Comparison of ENCODE assay signal across 8 cellular contexts in the genomic region with DNA sequence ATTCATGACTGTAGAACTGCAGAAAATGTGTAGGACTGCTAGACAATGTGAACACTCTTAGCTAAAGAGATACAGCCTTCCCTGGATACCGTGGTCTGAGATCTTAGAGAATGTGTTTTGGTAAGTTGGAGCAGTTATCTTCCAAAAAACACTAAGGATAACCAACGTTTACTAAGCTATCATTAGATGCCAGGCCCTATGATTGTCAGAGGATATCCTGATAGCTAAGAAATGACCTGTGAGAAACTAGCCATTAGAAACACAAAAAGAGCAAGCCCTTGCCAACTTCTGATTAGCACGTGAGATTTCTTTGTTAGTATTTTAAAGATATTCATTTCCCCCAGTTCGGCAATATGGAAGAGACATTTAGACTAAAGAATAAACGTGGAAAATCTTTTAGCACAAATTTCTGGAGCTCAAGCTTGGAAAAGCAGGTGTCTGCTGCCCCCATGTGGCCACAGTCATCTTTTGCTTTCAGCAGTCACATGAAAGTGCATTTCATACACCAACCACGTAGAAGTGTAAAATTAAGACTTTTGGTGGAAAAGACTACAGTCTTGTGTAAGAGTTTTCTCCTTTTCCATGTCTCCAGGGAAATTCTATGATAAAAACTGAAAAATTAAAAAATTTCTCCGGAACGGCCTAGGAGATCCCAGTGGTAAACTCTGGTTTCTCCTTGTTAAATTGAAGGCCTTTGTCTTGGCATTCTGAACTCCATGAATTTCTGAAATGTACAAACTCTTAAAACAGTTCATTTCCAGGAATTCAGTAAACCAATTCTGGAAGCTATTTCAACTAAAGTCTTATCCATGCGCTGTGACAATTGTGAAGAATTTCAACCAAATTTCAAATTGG.
DNase-seq lines count a peak whose midpoint lies in the region; ATAC-seq and TF ChIP-seq lines count a peak whose summit lies in the region.

No MANE protein-coding gene starts in this region.

- TF ChIP-seq CTCF in BE2C (IDR thresholded peaks at IDR 0.05; ENCODE audit: low read depth, low read length) = peak; percentile 70
- TF ChIP-seq CTCF in fibroblast of lung (conservative IDR thresholded peaks at IDR 0.05 in 1 of 2, IDR thresholded peaks at IDR 0.05 in 1 of 2; ENCODE audit: low read depth in 1 of 2, low read length in 2 of 2) = peak; percentile 54 to 69

- H3K27ac ChIP-seq in fibroblast of lung (ENCODE audit: insufficient read depth, low read length) = no peak overlapping the region
- no peak overlapping the region for H3K27ac ChIP-seq in neuronal stem cell (replicated peaks; ENCODE audit: low read length)

- no peak overlapping the region for H4K8ac ChIP-seq in neuronal stem cell (ENCODE audit: low read depth, low read length)

- H2BK15ac ChIP-seq in neuronal stem cell (ENCODE audit: low read length) = no peak overlapping the region

- H4K20me1 ChIP-seq in fibroblast of lung (ENCODE audit: control insufficient read depth, extremely low read depth, insufficient read depth, low read length) = no peaks in the 10 kb centered on the region

- no peaks in the 10 kb centered on the region for H3K79me1 ChIP-seq in neuronal stem cell (ENCODE audit: low read depth, low read length)

- H3K9ac ChIP-seq in fibroblast of lung (ENCODE audit: insufficient read depth, low read length) (no peak overlapping the region), neuronal stem cell (ENCODE audit: low read depth, low read length, poor library complexity) (no peak overlapping the region)

- no peak overlapping the region for H3K4ac ChIP-seq in neuronal stem cell (ENCODE audit: low read length)

- no peaks in the 10 kb centered on the region for H3K79me2 ChIP-seq in fibroblast of lung (ENCODE audit: control insufficient read depth, insufficient read depth, low read length)

- WGBS in neuronal stem cell (ENCODE audit: extremely low coverage in 2 of 2, insufficient read length in 2 of 2, insufficient replicate concordance in 1 of 2), 2 donors = no CpG with 5 or more reads among the region's 9 CpGs

- no peak overlapping the region for H2AK5ac ChIP-seq in neuronal stem cell (ENCODE audit: low read depth, low read length)

- no peak overlapping the region for H3K4me3 ChIP-seq in BE2C (ENCODE audit: low read depth, low read length)
- no peak overlapping the region for H3K4me3 ChIP-seq in fibroblast of lung (replicated peaks in 1 of 4; ENCODE audit: control extremely low read depth in 1 of 4, insufficient read depth in 1 of 4, low read depth in 3 of 4, low read length in 4 of 4)
- H3K4me3 ChIP-seq in neuronal stem cell (ENCODE audit: low read length in 2 of 2) = no peak overlapping the region

- no peak overlapping the region for H2BK5ac ChIP-seq in neuronal stem cell (ENCODE audit: low read length)

- no peak overlapping the region for H2BK12ac ChIP-seq in neuronal stem cell (ENCODE audit: low read length)

- ATAC-seq in GM18517 (IDR thresholded peaks at IDR 0.05; ENCODE audit: unreplicated experiment) = no peak

- H3K23ac ChIP-seq in neuronal stem cell (ENCODE audit: low read depth, low read length, poor library complexity) = no peak overlapping the region

- no peak overlapping the region for H3K14ac ChIP-seq in neuronal stem cell (ENCODE audit: low read length)

- no peak overlapping the region for H3K18ac ChIP-seq in neuronal stem cell (ENCODE audit: low read length)

- H3K4me1 ChIP-seq in BE2C (no peaks in the 10 kb centered on the region), fibroblast of lung (ENCODE audit: control insufficient read depth, extremely low read depth, insufficient read depth, low read length) (no peaks in the 10 kb centered on the region), neuronal stem cell (ENCODE audit: control insufficient read depth in 2 of 2, insufficient read depth in 1 of 2, low read depth in 1 of 2, low read length in 2 of 2) (no peaks in the 10 kb centered on the region)

- H3K9me3 ChIP-seq in BE2C (no peaks in the 10 kb centered on the region), fibroblast of lung (ENCODE audit: control insufficient read depth, insufficient read depth, low read depth, low read length) (no peaks in the 10 kb centered on the region), neuronal stem cell (replicated peaks in 1 of 2; ENCODE audit: control insufficient read depth in 2 of 2, insufficient read depth in 1 of 2, low read depth in 1 of 2, low read length in 2 of 2) (no peaks in the 10 kb centered on the region)

- H3K27me3 ChIP-seq in BE2C (no peaks in the 10 kb centered on the region), fibroblast of lung (ENCODE audit: control insufficient read depth, insufficient read depth, low read length) (no peaks in the 10 kb centered on the region), neuronal stem cell (ENCODE audit: control insufficient read depth in 3 of 3, insufficient read depth in 3 of 3, low read depth in 1 of 3, low read length in 3 of 3) (no peaks in the 10 kb centered on the region)

- no peaks in the 10 kb centered on the region for H3K36me3 ChIP-seq in BE2C
- H3K36me3 ChIP-seq in fibroblast of lung (ENCODE audit: control insufficient read depth, insufficient read depth, low read length) = no peaks in the 10 kb centered on the region
- H3K36me3 ChIP-seq in neuronal stem cell (replicated peaks in 1 of 2; ENCODE audit: control insufficient read depth in 2 of 2, insufficient read depth in 2 of 2, low read length in 2 of 2) = no peaks in the 10 kb centered on the region

- no peak overlapping the region for H3K4me2 ChIP-seq in fibroblast of lung (ENCODE audit: extremely low read depth, insufficient read depth, low read length)
- H3K4me2 ChIP-seq in neuronal stem cell (ENCODE audit: insufficient read depth, low read length, poor library complexity, severe bottlenecking) = no peak overlapping the region

- H4K91ac ChIP-seq in neuronal stem cell (ENCODE audit: low read depth, low read length, poor library complexity) = no peak overlapping the region

- H2AFZ ChIP-seq in fibroblast of lung (ENCODE audit: low read length) (no peak overlapping the region), neuronal stem cell (ENCODE audit: low read length) (no peak overlapping the region)

- DNase-seq in BE2C = peak; percentile 67
- peak; percentile 2 for DNase-seq in GOT3 (lab: John Stamatoyannopoulos, UW)
- DNase-seq in NOMO-1 treated with DMSO at 0.1 percent for 48 hours (lab: John Stamatoyannopoulos, UW; ENCODE audit: unreplicated experiment) = peak; percentile 33
- DNase-seq in activated T-cell treated with anti-CD3 and anti-CD28 coated beads for 48 hours (ENCODE audit: low read depth) = peak; percentile 37
- DNase-seq in fibroblast of lung (ENCODE audit: low read depth in 2 of 2) = peak; percentile 56 to 80
- peak; percentile 47 for DNase-seq in neuronal stem cell (ENCODE audit: low spot score)
- peak; percentile 83 for DNase-seq in superior temporal gyrus (ENCODE audit: extremely low spot score)

- no peak overlapping the region for H2BK120ac ChIP-seq in neuronal stem cell (ENCODE audit: low read depth, low read length)

Comparison
In these comparisons a context has a peak if more than half of its experiments do, and no peak if none do; other contexts are left out.
1. DNase-seq: peak in every context shown above with its lines; median percentile 83 in superior temporal gyrus; 68 in fibroblast of lung; 67 in BE2C; 47 in neuronal stem cell; 37 in activated T-cell treated with anti-CD3 and anti-CD28 coated beads for 48 hours; 33 in NOMO-1 treated with DMSO at 0.1 percent for 48 hours; 2 in GOT3.